ENCODE assay signal across 8 cellular contexts in the genomic region with DNA sequence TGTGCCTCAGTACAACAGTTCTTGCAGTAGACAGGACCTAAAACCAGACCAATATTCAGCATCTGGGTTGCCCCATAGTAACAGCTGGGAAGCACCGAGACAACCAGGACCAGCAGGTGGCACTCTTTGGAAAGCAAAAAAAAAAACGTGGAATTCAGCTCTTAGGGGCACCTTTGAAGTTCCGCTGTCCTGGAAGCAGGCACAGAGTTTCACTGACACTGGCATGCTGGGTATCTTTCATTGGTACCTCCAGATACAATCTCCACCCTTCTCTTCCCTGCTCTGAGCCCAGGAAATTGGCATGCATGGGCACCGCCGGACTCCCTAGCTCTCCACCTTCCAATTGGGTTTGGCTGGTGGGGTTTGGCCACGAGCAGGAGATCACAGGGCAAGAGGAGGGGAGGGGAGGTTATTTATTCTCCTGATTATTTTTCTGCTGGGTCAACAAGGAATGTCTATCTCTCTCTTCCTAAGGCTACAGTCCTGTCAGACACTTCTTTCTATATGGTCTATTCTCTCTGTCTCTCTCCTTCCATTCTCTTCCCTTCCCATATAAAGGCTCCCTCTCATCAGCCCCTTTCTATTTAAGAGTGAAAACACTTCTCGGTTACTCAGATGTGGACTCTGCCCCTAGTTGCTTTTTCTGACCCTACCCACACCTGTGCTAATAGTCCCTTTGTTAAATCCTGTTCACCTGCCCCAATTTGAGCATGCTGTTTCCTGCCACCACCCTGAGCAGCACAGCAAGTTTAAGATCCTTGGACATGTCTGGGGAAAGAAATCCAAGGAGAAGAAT. TPM values are rescaled to one million over a fixed set of nuclear protein-coding genes. Genes with fewer than 3 reads are reported as not detected.
A peak's percentile ranks its signal among the peaks of the same experiment; 100 is the strongest.
DNase-seq lines count a peak whose midpoint lies in the region; ATAC-seq, FAIRE-seq and TF ChIP-seq lines count a peak whose summit lies in the region.

No MANE protein-coding gene starts in this region.

- intact Hi-C loops in activated T-helper 1 cell treated with anti-CD3 and anti-CD28 coated beads, Interleukin-12 subunit alpha, Interleukin-12 subunit beta, Interleukin-2, Interleukin-4 antibody, amounts not matched to agents 30 ng/mL and 10 ng/mL and 1 ng/mL, durations not matched to agents 14 hours and 24 hours and 36 hours (cut with micrococcal nuclease), result loop anchor here (1.0 to 5.0 kb wide), 3 partner anchors 28 to 676 kb away; no protein-coding TSS in a partner anchor
- intact Hi-C loops in pancreas (cut with DNase I), result no loop called here

- H3K9me3 ChIP-seq in NT2/D1 (ENCODE audit: insufficient read depth, low read length) (no peaks in the 10 kb centered on the region), pancreas (no peaks in the 10 kb centered on the region)

- H3K4me1 ChIP-seq in NT2/D1 (ENCODE audit: insufficient read depth, insufficient read length), result no peaks in the 10 kb centered on the region
- peaks cover 5 to 7% (median 6%) of the 10 kb centered on the region in 3 donors for H3K4me1 ChIP-seq in pancreas

- H3K27me3 Mint-ChIP-seq in HFFc6 (ENCODE audit: insufficient read depth), result no peaks in the 10 kb centered on the region; the same call in none of the 2 replicates
- H3K27me3 Mint-ChIP-seq in activated T-helper 1 cell treated with anti-CD3 and anti-CD28 coated beads, Interleukin-12 subunit alpha, Interleukin-12 subunit beta, Interleukin-2, Interleukin-4 antibody, amounts not matched to agents 30 ng/mL and 10 ng/mL and 1 ng/mL, durations not matched to agents 14 hours and 24 hours and 36 hours (ENCODE audit: insufficient read depth), result peaks cover 13% of the 10 kb centered on the region

- no peak overlapping the region for H3K4me3 ChIP-seq in NT2/D1 (ENCODE audit: insufficient read length, low read depth)
- H3K4me3 ChIP-seq in pancreas, result no peak overlapping the region

- H3K27ac Mint-ChIP-seq in HFFc6, result no peak overlapping the region
- H3K27ac Mint-ChIP-seq in activated T-helper 1 cell treated with anti-CD3 and anti-CD28 coated beads, Interleukin-12 subunit alpha, Interleukin-12 subunit beta, Interleukin-2, Interleukin-4 antibody, amounts not matched to agents 30 ng/mL and 10 ng/mL and 1 ng/mL, durations not matched to agents 14 hours and 24 hours and 36 hours, result no peak overlapping the region

- peaks cover 26% of the 10 kb centered on the region for H3K4me1 Mint-ChIP-seq in HFFc6 (ENCODE audit: low read depth)
- peaks cover 42% of the 10 kb centered on the region for H3K4me1 Mint-ChIP-seq in activated T-helper 1 cell treated with anti-CD3 and anti-CD28 coated beads, Interleukin-12 subunit alpha, Interleukin-12 subunit beta, Interleukin-2, Interleukin-4 antibody, amounts not matched to agents 30 ng/mL and 10 ng/mL and 1 ng/mL, durations not matched to agents 14 hours and 24 hours and 36 hours (ENCODE audit: low read depth)

- WGBS in pancreas, 2 donors, result 11% methylated on average over 7 of the region's 7 CpGs

- DNase-seq in DMS 273 (lab: John Stamatoyannopoulos, UW; ENCODE audit: unreplicated experiment) (peak; percentile 82), HFFc6 (peak; percentile 30), NT2/D1 (ENCODE audit: low read depth, low spot score) (peak; percentile 44), frontal cortex (ENCODE audit: low spot score in 2 of 2) (peak; percentile 35 to 39), pancreas (peak in 4 of 6 donors; percentile 19 to 61 (median 40)), mesenteric fat pad (ENCODE audit: low spot score) (no peak)
- peak; percentile 27 for DNase-seq in activated T-helper 1 cell treated with anti-CD3 and anti-CD28 coated beads, Interleukin-12 subunit alpha, Interleukin-12 subunit beta, Interleukin-2, Interleukin-4 antibody, amounts not matched to agents 30 ng/mL and 10 ng/mL and 1 ng/mL, durations not matched to agents 14 hours and 24 hours and 36 hours (ENCODE audit: low spot score)

- no peaks in the 10 kb centered on the region; the same call in 1 of the 2 replicates for H3K36me3 Mint-ChIP-seq in HFFc6 (ENCODE audit: low read depth)
- H3K36me3 Mint-ChIP-seq in activated T-helper 1 cell treated with anti-CD3 and anti-CD28 coated beads, Interleukin-12 subunit alpha, Interleukin-12 subunit beta, Interleukin-2, Interleukin-4 antibody, amounts not matched to agents 30 ng/mL and 10 ng/mL and 1 ng/mL, durations not matched to agents 14 hours and 24 hours and 36 hours (ENCODE audit: low read depth), result peaks cover 7% of the 10 kb centered on the region

- H3K9me3 Mint-ChIP-seq in HFFc6, result no peaks in the 10 kb centered on the region
- H3K9me3 Mint-ChIP-seq in activated T-helper 1 cell treated with anti-CD3 and anti-CD28 coated beads, Interleukin-12 subunit alpha, Interleukin-12 subunit beta, Interleukin-2, Interleukin-4 antibody, amounts not matched to agents 30 ng/mL and 10 ng/mL and 1 ng/mL, durations not matched to agents 14 hours and 24 hours and 36 hours, result no peaks in the 10 kb centered on the region

- ATAC-seq in pancreas, result peak; percentile 25 to 60 (median 50)
- no peak for ATAC-seq in HG02938 (IDR thresholded peaks at IDR 0.05; ENCODE audit: unreplicated experiment)

- no peaks in the 10 kb centered on the region for H3K36me3 ChIP-seq in NT2/D1 (ENCODE audit: insufficient read depth, insufficient read length, low read length)
- H3K36me3 ChIP-seq in pancreas, result no peaks in the 10 kb centered on the region

- FAIRE-seq in frontal cortex (lab: Jason Lieb, UNC) (no peak), pancreas (lab: Jason Lieb, UNC) (no peak)

- no peak overlapping the region for H3K27ac ChIP-seq in pancreas

- no peak overlapping the region for H3K9ac ChIP-seq in NT2/D1 (ENCODE audit: insufficient read length, low read depth)

- peak; percentile 82 for TF ChIP-seq CTCF in HFFc6 (IDR thresholded peaks at IDR 0.05)
- peak; percentile 41 to 53 (median 49) for TF ChIP-seq CTCF in pancreas (IDR thresholded peaks at IDR 0.05)

- H3K27me3 ChIP-seq in NT2/D1 (ENCODE audit: insufficient read depth, insufficient read length), result peaks cover 20% of the 10 kb centered on the region
- no peaks in the 10 kb centered on the region for H3K27me3 ChIP-seq in pancreas

- H3K4me3 Mint-ChIP-seq in HFFc6, result peak overlapping the region; percentile 25; the same call in 1 of the 2 replicates
- H3K4me3 Mint-ChIP-seq in activated T-helper 1 cell treated with anti-CD3 and anti-CD28 coated beads, Interleukin-12 subunit alpha, Interleukin-12 subunit beta, Interleukin-2, Interleukin-4 antibody, amounts not matched to agents 30 ng/mL and 10 ng/mL and 1 ng/mL, durations not matched to agents 14 hours and 24 hours and 36 hours, result peak overlapping the region; percentile 45

RNA-seq across cellular contexts. Expression of gene IDNK, which starts 1.9 kb away (rescaled TPM):
- total RNA-seq in HFFc6 (2021; fragmentation: NEBNext Ultra II Directional; extraction: Animal tissue kit (Norgen Biotek cat#: 25700)), result 1 to 10 TPM; 5.0 to 9.5 (median 8.5) TPM
- 4.5 and 6.3 TPM in 2 replicates for total RNA-seq in activated T-helper 1 cell treated with anti-CD3 and anti-CD28 coated beads, Interleukin-12 subunit alpha, Interleukin-12 subunit beta, Interleukin-2, Interleukin-4 antibody, amounts not matched to agents 30 ng/mL and 10 ng/mL and 1 ng/mL, durations not matched to agents 14 hours and 24 hours and 36 hours
- total RNA-seq in frontal cortex, result 6.5 TPM
- 1 to 10 TPM; 3.2 to 4.7 (median 4.2) TPM for total RNA-seq in pancreas
- 10 to 100 TPM in 1 of 2 donors, 1 to 10 TPM in 1; 7.7 to 11.9 TPM for polyA plus RNA-seq in pancreas
- 6.1 TPM for total RNA-seq in mesenteric fat pad
